In the genomic region with DNA sequence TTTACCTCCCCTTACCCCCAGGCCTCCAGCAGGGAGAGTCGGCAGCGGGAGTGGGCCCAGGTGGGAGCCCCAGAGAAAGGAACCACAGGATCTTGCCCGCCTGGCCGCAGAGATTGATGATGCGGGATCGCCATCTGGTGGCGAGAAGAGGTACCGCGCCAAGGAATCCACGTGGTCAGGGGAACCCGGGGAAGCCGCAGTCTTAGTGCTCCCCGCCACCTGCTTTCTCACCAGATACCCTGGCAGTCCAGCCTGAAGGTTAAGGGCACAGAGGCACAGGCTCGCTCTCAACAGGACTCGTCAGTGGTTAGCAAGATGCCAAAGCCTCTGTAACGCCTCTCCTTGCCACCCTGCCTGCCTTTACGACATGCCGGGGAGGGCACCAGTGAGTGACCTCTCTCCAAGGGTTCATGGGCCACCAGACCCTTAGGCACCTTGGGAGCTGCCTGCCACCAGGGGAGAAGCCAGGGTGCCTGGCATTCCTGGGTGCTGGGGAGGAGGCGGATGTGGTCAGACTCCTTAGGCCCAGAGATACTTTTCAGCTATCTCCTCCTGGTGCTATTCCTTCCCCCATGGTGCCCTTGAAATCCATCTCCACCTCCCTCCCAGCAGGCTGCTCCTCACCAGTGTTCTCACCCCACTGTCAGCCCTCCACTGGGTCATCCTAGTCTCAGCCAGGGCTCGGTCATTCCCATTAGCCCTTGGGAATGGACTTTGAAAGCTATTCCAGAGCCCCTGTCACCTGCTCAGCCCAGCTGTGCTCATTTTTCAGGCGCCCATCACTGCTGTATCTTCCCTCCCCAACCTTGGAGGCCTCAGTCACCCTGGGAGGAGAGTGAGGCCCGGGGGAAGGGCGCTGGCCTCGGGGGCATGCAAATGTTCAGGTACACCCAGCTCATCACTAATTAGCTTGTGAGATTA, we compare ENCODE assay signal across 1 cellular context.
TF ChIP-seq lines count a peak whose summit lies in the region.

No MANE protein-coding gene starts in this region.

TF ChIP-seq in HepG2, 621 proteins besides CTCF, POLR2A, EP300 and RAD21 (continues in another document):
- no peak for TF ChIP-seq TAF1 (CRISPR knock-in tag; IDR thresholded peaks at IDR 0.05)
- peak; percentile 65 for TF ChIP-seq HIVEP1 (CRISPR knock-in tag; IDR thresholded peaks at IDR 0.05)
- TF ChIP-seq, protein P1, sequence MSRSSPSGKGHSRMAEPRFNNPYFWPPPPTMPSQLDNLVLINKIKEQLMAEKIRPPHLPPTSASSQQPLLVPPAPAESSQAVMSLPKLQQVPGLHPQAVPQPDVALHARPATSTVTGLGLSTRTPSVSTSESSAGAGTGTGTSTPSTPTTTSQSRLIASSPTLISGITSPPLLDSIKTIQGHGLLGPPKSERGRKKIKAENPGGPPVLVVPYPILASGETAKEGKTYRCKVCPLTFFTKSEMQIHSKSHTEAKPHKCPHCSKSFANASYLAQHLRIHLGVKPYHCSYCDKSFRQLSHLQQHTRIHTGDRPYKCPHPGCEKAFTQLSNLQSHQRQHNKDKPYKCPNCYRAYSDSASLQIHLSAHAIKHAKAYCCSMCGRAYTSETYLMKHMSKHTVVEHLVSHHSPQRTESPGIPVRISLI (CRISPR knock-in tag; IDR thresholded peaks at IDR 0.05; ENCODE audit: borderline replicate concordance) = no peak
- TF ChIP-seq, protein P2, sequence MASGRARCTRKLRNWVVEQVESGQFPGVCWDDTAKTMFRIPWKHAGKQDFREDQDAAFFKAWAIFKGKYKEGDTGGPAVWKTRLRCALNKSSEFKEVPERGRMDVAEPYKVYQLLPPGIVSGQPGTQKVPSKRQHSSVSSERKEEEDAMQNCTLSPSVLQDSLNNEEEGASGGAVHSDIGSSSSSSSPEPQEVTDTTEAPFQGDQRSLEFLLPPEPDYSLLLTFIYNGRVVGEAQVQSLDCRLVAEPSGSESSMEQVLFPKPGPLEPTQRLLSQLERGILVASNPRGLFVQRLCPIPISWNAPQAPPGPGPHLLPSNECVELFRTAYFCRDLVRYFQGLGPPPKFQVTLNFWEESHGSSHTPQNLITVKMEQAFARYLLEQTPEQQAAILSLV (CRISPR knock-in tag; IDR thresholded peaks at IDR 0.05; ENCODE audit: borderline replicate concordance) = peak; percentile 51; the same call in 1 of the 2 replicates
- TF ChIP-seq ZNF407 (CRISPR knock-in tag; IDR thresholded peaks at IDR 0.05; ENCODE audit: not compliant biosample characterization) = peak; percentile 59
- peak; percentile 29; the same call in 1 of the 2 replicates for TF ChIP-seq TMF1 (CRISPR knock-in tag; IDR thresholded peaks at IDR 0.05; ENCODE audit: low read depth)
- no peak for TF ChIP-seq HNRNPLL (IDR thresholded peaks at IDR 0.05; ENCODE audit: low read depth, low read length, poor library complexity, severe bottlenecking)
- TF ChIP-seq ZNF441 (CRISPR knock-in tag; IDR thresholded peaks at IDR 0.05; ENCODE audit: borderline replicate concordance) = peak; percentile 65; the same call in 1 of the 2 replicates
- TF ChIP-seq MXD1 (CRISPR knock-in tag; IDR thresholded peaks at IDR 0.05) = peak; percentile 90; the same call in 1 of the 2 replicates
- TF ChIP-seq, protein P3, sequence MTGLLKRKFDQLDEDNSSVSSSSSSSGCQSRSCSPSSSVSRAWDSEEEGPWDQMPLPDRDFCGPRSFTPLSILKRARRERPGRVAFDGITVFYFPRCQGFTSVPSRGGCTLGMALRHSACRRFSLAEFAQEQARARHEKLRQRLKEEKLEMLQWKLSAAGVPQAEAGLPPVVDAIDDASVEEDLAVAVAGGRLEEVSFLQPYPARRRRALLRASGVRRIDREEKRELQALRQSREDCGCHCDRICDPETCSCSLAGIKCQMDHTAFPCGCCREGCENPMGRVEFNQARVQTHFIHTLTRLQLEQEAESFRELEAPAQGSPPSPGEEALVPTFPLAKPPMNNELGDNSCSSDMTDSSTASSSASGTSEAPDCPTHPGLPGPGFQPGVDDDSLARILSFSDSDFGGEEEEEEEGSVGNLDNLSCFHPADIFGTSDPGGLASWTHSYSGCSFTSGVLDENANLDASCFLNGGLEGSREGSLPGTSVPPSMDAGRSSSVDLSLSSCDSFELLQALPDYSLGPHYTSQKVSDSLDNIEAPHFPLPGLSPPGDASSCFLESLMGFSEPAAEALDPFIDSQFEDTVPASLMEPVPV (CRISPR knock-in tag; IDR thresholded peaks at IDR 0.05) = peak; percentile 68; the same call in 1 of the 2 replicates
- TF ChIP-seq SP1 (IDR thresholded peaks at IDR 0.05) = no peak
- TF ChIP-seq SP1 (CRISPR knock-in tag; IDR thresholded peaks at IDR 0.05) = peak; percentile 40; the same call in 1 of the 2 replicates
- TF ChIP-seq GATAD1 (CRISPR knock-in tag; IDR thresholded peaks at IDR 0.05) = peak; percentile 48
- TF ChIP-seq HES4 (CRISPR knock-in tag; IDR thresholded peaks at IDR 0.05; ENCODE audit: borderline replicate concordance) = no peak
- 0 out of 2 replicates have a peak, but pooled peaks have one; percentile 18 for TF ChIP-seq ZNF784 (CRISPR knock-in tag; IDR thresholded peaks at IDR 0.05; ENCODE audit: borderline replicate concordance)
- TF ChIP-seq ETV5 (CRISPR knock-in tag; IDR thresholded peaks at IDR 0.05; ENCODE audit: borderline replicate concordance) = peak; percentile 56
- 0 out of 2 replicates have a peak, but pooled peaks have one; percentile 42 for TF ChIP-seq PAX8 (CRISPR knock-in tag; IDR thresholded peaks at IDR 0.05; ENCODE audit: borderline replicate concordance)
- TF ChIP-seq ZNF547 (CRISPR knock-in tag; IDR thresholded peaks at IDR 0.05) = peak; percentile 49; the same call in 1 of the 2 replicates
- TF ChIP-seq, protein P4, sequence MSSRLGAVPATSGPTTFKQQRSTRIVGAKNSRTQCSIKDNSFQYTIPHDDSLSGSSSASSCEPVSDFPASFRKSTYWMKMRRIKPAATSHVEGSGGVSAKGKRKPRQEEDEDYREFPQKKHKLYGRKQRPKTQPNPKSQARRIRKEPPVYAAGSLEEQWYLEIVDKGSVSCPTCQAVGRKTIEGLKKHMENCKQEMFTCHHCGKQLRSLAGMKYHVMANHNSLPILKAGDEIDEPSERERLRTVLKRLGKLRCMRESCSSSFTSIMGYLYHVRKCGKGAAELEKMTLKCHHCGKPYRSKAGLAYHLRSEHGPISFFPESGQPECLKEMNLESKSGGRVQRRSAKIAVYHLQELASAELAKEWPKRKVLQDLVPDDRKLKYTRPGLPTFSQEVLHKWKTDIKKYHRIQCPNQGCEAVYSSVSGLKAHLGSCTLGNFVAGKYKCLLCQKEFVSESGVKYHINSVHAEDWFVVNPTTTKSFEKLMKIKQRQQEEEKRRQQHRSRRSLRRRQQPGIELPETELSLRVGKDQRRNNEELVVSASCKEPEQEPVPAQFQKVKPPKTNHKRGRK (CRISPR knock-in tag; IDR thresholded peaks at IDR 0.05) = 0 out of 2 replicates have a peak, but pooled peaks have one; percentile 45
- peak; percentile 14; the same call in 1 of the 2 replicates for TF ChIP-seq ZNF292 (CRISPR knock-in tag; IDR thresholded peaks at IDR 0.05; ENCODE audit: borderline replicate concordance, low read depth)
- peak; percentile 77; the same call in 1 of the 2 replicates for TF ChIP-seq TFE3 (CRISPR knock-in tag; IDR thresholded peaks at IDR 0.05)
- no peak for TF ChIP-seq KLF15 (CRISPR knock-in tag; IDR thresholded peaks at IDR 0.05; ENCODE audit: borderline replicate concordance)
- TF ChIP-seq EED (CRISPR knock-in tag; IDR thresholded peaks at IDR 0.05) = peak; percentile 97
- no peak for TF ChIP-seq SOX13 (IDR thresholded peaks at IDR 0.05)
- TF ChIP-seq SOX13 (CRISPR knock-in tag; conservative IDR thresholded peaks at IDR 0.05 in 1 of 2, IDR thresholded peaks at IDR 0.05 in 1 of 2) = peak in 1 of 2 experiments; percentile 28; a peak in 1 of 4 replicates
- TF ChIP-seq ZIK1 (CRISPR knock-in tag; IDR thresholded peaks at IDR 0.05; ENCODE audit: borderline replicate concordance, low read depth) = no peak
- no peak for TF ChIP-seq ZNF839 (CRISPR knock-in tag; IDR thresholded peaks at IDR 0.05; ENCODE audit: borderline replicate concordance)
- peak; percentile 45; the same call in 1 of the 2 replicates for TF ChIP-seq ZSCAN9 (CRISPR knock-in tag; IDR thresholded peaks at IDR 0.05; ENCODE audit: borderline replicate concordance)
- TF ChIP-seq CCAR2 (optimal IDR thresholded peaks at IDR 0.05; ENCODE audit: low read depth, low read length) = no peak
- no peak for TF ChIP-seq SIX4 (CRISPR knock-in tag; IDR thresholded peaks at IDR 0.05)
- 0 out of 2 replicates have a peak, but pooled peaks have one; percentile 37 for TF ChIP-seq AKAP8 (CRISPR knock-in tag; IDR thresholded peaks at IDR 0.05)
- peak; percentile 39; the same call in 1 of the 2 replicates for TF ChIP-seq KLF6 (CRISPR knock-in tag; IDR thresholded peaks at IDR 0.05)
- TF ChIP-seq AGO2 (optimal IDR thresholded peaks at IDR 0.05; ENCODE audit: low read depth, low read length) = no peak
- TF ChIP-seq MED8 (CRISPR knock-in tag; IDR thresholded peaks at IDR 0.05; ENCODE audit: insufficient replicate concordance) = no peak
